11 cellular contexts compared by ENCODE assay signal in genomic region chr7:69814421-69814962, GRCh38.
A peak's percentile ranks its signal among the peaks of the same experiment; 100 is the strongest.
DNase-seq lines count a peak whose midpoint lies in the region; ATAC-seq, FAIRE-seq and TF ChIP-seq lines count a peak whose summit lies in the region.
"Had no signal": no experiment of that assay in that cellular context is flagged by ENCODE, and none has a peak within 500 bp of the region (broad histone marks: within the 10 kb centered on the region; RNA-seq: fewer than 3 reads in every experiment).

No MANE protein-coding gene starts in this region.

- H3K4me3 ChIP-seq in hepatocyte = no peak overlapping the region

- no peak for FAIRE-seq in H54 (lab: Jason Lieb, UNC)

- ATAC-seq in sciatic nerve = peak; percentile 91
- ATAC-seq in GM21515 (IDR thresholded peaks at IDR 0.05; ENCODE audit: unreplicated experiment) = no peak
- ATAC-seq: foreskin keratinocyte had no signal

- H3K4me2 ChIP-seq in hepatocyte = peak overlapping the region; percentile 48

- no peaks in the 10 kb centered on the region for H3K36me3 ChIP-seq in hepatocyte (replicated peaks; ENCODE audit: insufficient read depth, low read depth)
- H3K36me3 ChIP-seq: brain microvascular endothelial cell had no signal

- no peaks in the 10 kb centered on the region for H3K27me3 ChIP-seq in hepatocyte
- H3K27me3 ChIP-seq: brain microvascular endothelial cell had no signal

- no peak overlapping the region for H2AFZ ChIP-seq in hepatocyte

- intact Hi-C loops in sciatic nerve (cut with DNase I) = no loop called here

- no peaks in the 10 kb centered on the region for H3K9me3 ChIP-seq in hepatocyte (ENCODE audit: low read depth)

- no peak for TF ChIP-seq POLR2A in H54 (IDR thresholded peaks at IDR 0.05; ENCODE audit: low read depth, low read length)

- H3K27ac ChIP-seq in hepatocyte = peak overlapping the region; percentile 12
- H3K27ac ChIP-seq: brain microvascular endothelial cell, foreskin keratinocyte had no signal

- WGBS in hepatocyte (ENCODE audit: low lambda C conversion rate, missing lambda C conversion rate) = 76% methylated on average over 14 of the region's 14 CpGs

- H3K79me2 ChIP-seq in hepatocyte = peaks cover 7% of the 10 kb centered on the region

- in situ Hi-C loops in G401 (cut with HindIII; ENCODE audit: low sequenced_read_pairs) = no loop called here

- DNase-seq in G401 (ENCODE audit: low spot score) = peak; percentile 17
- DNase-seq in astrocyte of the hippocampus (ENCODE audit: low read depth, low spot score) = peak; percentile 86
- no peak for DNase-seq in hepatocyte (ENCODE audit: low spot score)
- peak; percentile 59 for DNase-seq in sciatic nerve (ENCODE audit: low spot score)
- no peak for DNase-seq in H54 (ENCODE audit: insufficient read length, low spot score)
- DNase-seq in SW480 (ENCODE audit: low spot score) = no peak
- DNase-seq in amniotic stem cell (lab: John Stamatoyannopoulos, UW) = no peak
- DNase-seq: activated CD8-positive, alpha-beta memory T cell treated with anti-CD3 and anti-CD28 coated beads, Interleukin-2, amount 50 U/mL, for 48 hours; brain microvascular endothelial cell; foreskin keratinocyte had no signal

- H4K20me1 ChIP-seq in hepatocyte (ENCODE audit: insufficient read depth, poor library complexity, severe bottlenecking) = peaks cover 6% of the 10 kb centered on the region

- peaks cover 48% of the 10 kb centered on the region for H3K4me1 ChIP-seq in hepatocyte (ENCODE audit: insufficient read depth)
- H3K4me1 ChIP-seq: foreskin keratinocyte had no signal

- no peaks in the 10 kb centered on the region for H3K9me2 ChIP-seq in hepatocyte (replicated peaks; ENCODE audit: insufficient read depth)

- TF ChIP-seq CTCF in hepatocyte (IDR thresholded peaks at IDR 0.05; ENCODE audit: poor library complexity) = no peak

Comparison
In these comparisons a context has a peak if more than half of its experiments do, and no peak if none do; other contexts are left out.
1. DNase-seq: peak in G401 (single experiment), astrocyte of the hippocampus (single experiment) and sciatic nerve (single experiment); none in hepatocyte (single experiment), H54 (single experiment), SW480 (single experiment) and amniotic stem cell (single experiment).